ENCODE assay signal across 9 cellular contexts in genomic region chr17:42107124-42107523, GRCh38. TPM values are rescaled to one million over a fixed set of nuclear protein-coding genes. Genes with fewer than 3 reads are reported as not detected.
DNase-seq lines count a peak whose midpoint lies in the region; ATAC-seq and TF ChIP-seq lines count a peak whose summit lies in the region.
"Had no signal": no experiment of that assay in that cellular context is flagged by ENCODE, and none has a peak within 500 bp of the region (broad histone marks: within the 10 kb centered on the region; RNA-seq: fewer than 3 reads in every experiment).

No MANE protein-coding gene starts in this region.

- H3K27me3 ChIP-seq in SK-N-SH (ENCODE audit: insufficient read depth), result no peaks in the 10 kb centered on the region
- H3K27me3 ChIP-seq in IMR-90 (ENCODE audit: control insufficient read depth, insufficient read depth, low read length), result peaks cover 8% of the 10 kb centered on the region
- H3K27me3 ChIP-seq in ectodermal cell (ENCODE audit: control insufficient read depth, insufficient read depth, low read length, poor library complexity, severe bottlenecking), result peaks cover 12% of the 10 kb centered on the region

- no peak overlapping the region for H3K27ac Mint-ChIP-seq in osteocyte (ENCODE audit: unreplicated experiment)
- no peak overlapping the region for H3K27ac Mint-ChIP-seq in chondrocyte (ENCODE audit: unreplicated experiment)

- H3K27ac ChIP-seq in SK-N-SH (ENCODE audit: low read depth in 2 of 2, low read length in 1 of 2), result no peak overlapping the region
- no peak overlapping the region for H3K27ac ChIP-seq in IMR-90 (ENCODE audit: insufficient read depth, low read length)
- H3K27ac ChIP-seq in ectodermal cell (ENCODE audit: insufficient read depth, low read depth, low read length, poor library complexity, severe bottlenecking), result no peak overlapping the region

- no peak overlapping the region for H2BK5ac ChIP-seq in IMR-90 (ENCODE audit: low read depth, low read length, poor library complexity, severe bottlenecking)

- TF ChIP-seq EP300 in SK-N-SH (IDR thresholded peaks at IDR 0.05; ENCODE audit: borderline replicate concordance in 1 of 2, low read depth in 1 of 2, low read length in 1 of 2), result no peak

- H3K9me3 Mint-ChIP-seq in osteocyte (ENCODE audit: unreplicated experiment) (no peaks in the 10 kb centered on the region), chondrocyte (ENCODE audit: low read depth) (no peaks in the 10 kb centered on the region)

- H2AFZ ChIP-seq in SK-N-SH (ENCODE audit: low read depth) (peak overlapping the region; percentile 86; the same call in 1 of the 2 replicates), IMR-90 (replicated peaks; ENCODE audit: low read length, poor library complexity) (peak overlapping the region; percentile 94)

- no peak overlapping the region for H4K5ac ChIP-seq in IMR-90 (ENCODE audit: low read depth, low read length)

- no peak overlapping the region for H2BK20ac ChIP-seq in IMR-90 (ENCODE audit: low read depth, low read length)

- CTCF ChIA-PET in SK-N-SH (lab: Yijun Ruan, JAX), result interaction anchor here (1.0 to 29.9 kb wide), 6 partner anchors 9 to 144 kb away, joined by 4 to 496 read pairs (median 10); partner anchors contain the start of genes DNAJC7 and NKIRAS2
- CTCF ChIA-PET in IMR-90 (lab: Yijun Ruan, JAX), result interaction anchor here (0.9 kb wide), 1 partner anchor 9 kb away, joined by 3 read pairs; the partner anchor contains the start of gene ZNF385C

- H2AK9ac ChIP-seq in IMR-90 (replicated peaks; ENCODE audit: low read depth, low read length, poor library complexity), result no peak overlapping the region

- H3K36me3 Mint-ChIP-seq in osteocyte (ENCODE audit: unreplicated experiment), result no peaks in the 10 kb centered on the region
- no peaks in the 10 kb centered on the region for H3K36me3 Mint-ChIP-seq in chondrocyte (ENCODE audit: low read depth)

- H3K56ac ChIP-seq in IMR-90 (ENCODE audit: extremely low read depth, insufficient read depth, low read length), result no peak overlapping the region

- H3K14ac ChIP-seq in IMR-90 (replicated peaks; ENCODE audit: low read depth, low read length), result no peak overlapping the region

- H4K91ac ChIP-seq in IMR-90 (ENCODE audit: insufficient read depth, low read depth, low read length), result no peak overlapping the region

- H3K27me3 Mint-ChIP-seq in osteocyte (ENCODE audit: unreplicated experiment) (no peaks in the 10 kb centered on the region), chondrocyte (ENCODE audit: low read depth) (peaks cover 3% of the 10 kb centered on the region)

- H3K4ac ChIP-seq in IMR-90 (ENCODE audit: low read depth, low read length), result no peak overlapping the region

- DNase-seq in SK-N-SH (no peak), IMR-90 (no peak), osteocyte (ENCODE audit: extremely low spot score, unreplicated experiment) (no peak), chondrocyte (ENCODE audit: low spot score) (no peak), MV-4-11 (lab: John Stamatoyannopoulos, UW) (no peak), NCI-H187 (lab: John Stamatoyannopoulos, UW) (no peak)

- no peak overlapping the region for H3K23ac ChIP-seq in IMR-90 (ENCODE audit: low read depth, low read length)

- H3K9ac ChIP-seq in SK-N-SH (no peak overlapping the region), IMR-90 (ENCODE audit: low read depth, low read length) (no peak overlapping the region)

- 48% methylated on average over 6 of the region's 6 CpGs for WGBS in SK-N-SH (ENCODE audit: low lambda C conversion rate)
- no CpG with 5 or more reads among the region's 6 CpGs for WGBS in IMR-90 (ENCODE audit: extremely low coverage in 2 of 2, insufficient read length in 1 of 2), 2 experiments
- 56 to 57% methylated on average over 6 of the region's 6 CpGs for WGBS in ectodermal cell, 2 experiments

- H3K79me2 ChIP-seq in SK-N-SH (ENCODE audit: insufficient read depth), result no peaks in the 10 kb centered on the region

- H2BK120ac ChIP-seq in IMR-90 (ENCODE audit: low read depth, low read length), result no peak overlapping the region

- no peaks in the 10 kb centered on the region for H3K9me2 ChIP-seq in SK-N-SH

- peaks cover 0 to 11% of the 10 kb centered on the region in 2 experiments; a peak in 1 of 4 replicates for H3K4me1 ChIP-seq in SK-N-SH (ENCODE audit: control insufficient read depth in 1 of 2, insufficient read depth in 2 of 2, low read depth in 1 of 2, low read length in 1 of 2)
- peaks cover 4% of the 10 kb centered on the region; the same call in 1 of the 2 replicates for H3K4me1 ChIP-seq in IMR-90 (ENCODE audit: control insufficient read depth, insufficient read depth, low read length)
- H3K4me1 ChIP-seq in ectodermal cell (ENCODE audit: control insufficient read depth, insufficient read depth, low read length), result no peaks in the 10 kb centered on the region

- H2BK15ac ChIP-seq in IMR-90 (ENCODE audit: low read depth, low read length), result no peak overlapping the region

- TF ChIP-seq RAD21 in SK-N-SH (IDR thresholded peaks at IDR 0.05; ENCODE audit: low read length) (no peak), IMR-90 (IDR thresholded peaks at IDR 0.05; ENCODE audit: low read length) (no peak)

- no peak overlapping the region for H3K18ac ChIP-seq in IMR-90 (ENCODE audit: low read depth, low read length)

- POLR2A ChIA-PET in SK-N-SH (lab: Yijun Ruan, JAX) (interaction anchor here (0.6 kb wide), 1 partner anchor 122 kb away, joined by 3 read pairs; no protein-coding TSS in a partner anchor), IMR-90 (lab: Charles Lee; ENCODE audit: unreplicated experiment) (no interaction called here)

- no TSS peak for BruUV-seq in IMR-90 (replicated peaks; lab: Mats Ljungman, UMichigan)

- H3K4me2 ChIP-seq in SK-N-SH, result peak overlapping the region; percentile 87
- H3K4me2 ChIP-seq in IMR-90 (ENCODE audit: low read depth, low read length), result no peak overlapping the region; the same call in 1 of the 2 replicates

- TF ChIP-seq POLR2A in IMR-90 (IDR thresholded peaks at IDR 0.05; ENCODE audit: low read depth, low read length), result no peak

- dilution Hi-C loops in IMR-90 (cut with HindIII; ENCODE audit: low sequenced_read_pairs, unreplicated experiment), result no loop called here

- H3K79me1 ChIP-seq in IMR-90 (ENCODE audit: low read depth in 1 of 2, low read length in 2 of 2), result no peaks in the 10 kb centered on the region

- H3K4me1 Mint-ChIP-seq in osteocyte (ENCODE audit: unreplicated experiment) (peaks cover 8% of the 10 kb centered on the region), chondrocyte (ENCODE audit: low read depth) (peaks cover 8% of the 10 kb centered on the region)

- intact Hi-C loops in IMR-90 (cut with micrococcal nuclease), result no loop called here

- H4K8ac ChIP-seq in IMR-90 (ENCODE audit: low read depth in 2 of 2, low read length in 2 of 2), result no peak overlapping the region

- H3K9me3 ChIP-seq in SK-N-SH (no peaks in the 10 kb centered on the region), IMR-90 (ENCODE audit: control insufficient read depth, insufficient read depth, low read length) (no peaks in the 10 kb centered on the region), ectodermal cell (ENCODE audit: control insufficient read depth, low read length) (no peaks in the 10 kb centered on the region)

- no peak for TF ChIP-seq CTCF in SK-N-SH (IDR thresholded peaks at IDR 0.05)
- TF ChIP-seq CTCF in IMR-90 (conservative IDR thresholded peaks at IDR 0.05; ENCODE audit: low read depth, low read length), result no peak
- TF ChIP-seq CTCF in osteocyte (IDR thresholded peaks at IDR 0.05), result no peak
- no peak for TF ChIP-seq CTCF in chondrocyte (IDR thresholded peaks at IDR 0.05)

- H3F3A ChIP-seq in SK-N-SH (replicated peaks; ENCODE audit: insufficient read depth), result no peaks in the 10 kb centered on the region

- in situ Hi-C loops in IMR-90 (cut with MboI; ENCODE audit: low sequenced_read_pairs), result no loop called here

- H3K4me3 ChIP-seq in SK-N-SH (ENCODE audit: low read depth in 2 of 2, low read length in 1 of 2) (peak overlapping the region; percentile 41 to 59), IMR-90 (ENCODE audit: insufficient read depth, low read depth, low read length) (no peak overlapping the region), ectodermal cell (ENCODE audit: insufficient read depth, low read depth, low read length) (peak overlapping the region; percentile 19)

- no peak overlapping the region for H2AK5ac ChIP-seq in IMR-90 (ENCODE audit: low read depth, low read length)

- peaks cover 4% of the 10 kb centered on the region; the same call in 1 of the 2 replicates for H3K9me1 ChIP-seq in IMR-90 (ENCODE audit: insufficient read depth, low read length)

- H3K36me3 ChIP-seq in SK-N-SH (replicated peaks in 1 of 2; ENCODE audit: control insufficient read depth in 1 of 2, insufficient read depth in 2 of 2, low read length in 1 of 2) (no peaks in the 10 kb centered on the region), IMR-90 (ENCODE audit: control insufficient read depth, insufficient read depth, low read length) (no peaks in the 10 kb centered on the region), ectodermal cell (ENCODE audit: control insufficient read depth, insufficient read depth, low read length) (no peaks in the 10 kb centered on the region)

- ATAC-seq in SK-N-SH treated with all-trans-retinoic acid at 6 μM for 48 hours (no peak), IMR-90 (ENCODE audit: low read depth) (no peak)

- peak overlapping the region; percentile 22 for H3K4me3 Mint-ChIP-seq in osteocyte (ENCODE audit: unreplicated experiment)
- H3K4me3 Mint-ChIP-seq in chondrocyte (ENCODE audit: unreplicated experiment), result no peak overlapping the region

- H4K20me1 ChIP-seq in SK-N-SH (ENCODE audit: insufficient read depth) (no peaks in the 10 kb centered on the region), IMR-90 (ENCODE audit: insufficient read depth, low read length) (no peaks in the 10 kb centered on the region)

RNA-seq across cellular contexts. Expression of gene DHX58, which starts 5.4 kb away (rescaled TPM):
- polyA plus RNA-seq in SK-N-SH (2012; rRNA removed), result 1.2 and 1.6 TPM in 2 replicates
- polyA plus RNA-seq in SK-N-SH (2012; cell fraction: cytosol; rRNA removed), result 0.48 and 0.62 TPM in 2 replicates
- polyA plus RNA-seq in SK-N-SH (2012; cell fraction: nucleus; rRNA removed), result 2.9 and 3.0 TPM in 2 replicates
- total RNA-seq in IMR-90 (2012; rRNA removed), result 1.1 and 1.4 TPM in 2 replicates
- polyA plus RNA-seq in IMR-90 (2012; rRNA removed), result 1.9 and 2.8 TPM in 2 replicates
- 1.9 and 2.5 TPM in 2 replicates for polyA plus RNA-seq in IMR-90 (2012; cell fraction: cytosol; rRNA removed)
- polyA plus RNA-seq in IMR-90 (2012; cell fraction: nucleus; rRNA removed; ENCODE audit: low replicate concordance), result 14.8 and 19.4 TPM in 2 replicates
- polyA plus RNA-seq in ectodermal cell (2013, experiment 1 of 4), result 0.57 TPM
- 0.41 TPM for polyA plus RNA-seq in ectodermal cell (2013, experiment 2 of 4)
- 0.91 TPM for polyA plus RNA-seq in ectodermal cell (2013, experiment 3 of 4)
- 0.65 TPM for polyA plus RNA-seq in ectodermal cell (2013, experiment 4 of 4)
- 2.3 and 2.4 TPM in 2 replicates for total RNA-seq in osteocyte
- total RNA-seq in chondrocyte, result 0.53 to 0.64 TPM (median 0.55 TPM) in 3 replicates

RNA-seq across cellular contexts. Expression of gene ZNF385C, which starts 8.9 kb away (rescaled TPM):
- polyA plus RNA-seq in SK-N-SH (2012; rRNA removed), result 0.05 and 0.13 TPM in 2 replicates
- polyA plus RNA-seq in SK-N-SH (2012; cell fraction: cytosol; rRNA removed), result 0.05 and 0.09 TPM in 2 replicates
- 0.06 and 0.27 TPM in 2 replicates for polyA plus RNA-seq in SK-N-SH (2012; cell fraction: nucleus; rRNA removed)
- not detected in 2 replicates for total RNA-seq in IMR-90 (2012; rRNA removed)
- not detected in 2 replicates for polyA plus RNA-seq in IMR-90 (2012; rRNA removed)
- not detected in 2 replicates for polyA plus RNA-seq in IMR-90 (2012; cell fraction: cytosol; rRNA removed)
- polyA plus RNA-seq in IMR-90 (2012; cell fraction: nucleus; rRNA removed; ENCODE audit: low replicate concordance), result not detected in 2 replicates
- polyA plus RNA-seq in ectodermal cell (2013, experiment 1 of 4), result 9.9 TPM
- polyA plus RNA-seq in ectodermal cell (2013, experiment 2 of 4), result 11.2 TPM
- 9.6 TPM for polyA plus RNA-seq in ectodermal cell (2013, experiment 3 of 4)
- polyA plus RNA-seq in ectodermal cell (2013, experiment 4 of 4), result 12.0 TPM
- 0.16 TPM in 1 of 2 replicates, not detected in the other for total RNA-seq in osteocyte
- total RNA-seq in chondrocyte, result 0.07 to 0.18 TPM in 2 of 3 replicates, not detected in the other
- total RNA-seq: A172 had no signal

RNA-seq across cellular contexts. Expression of gene KAT2A, which starts 14.0 kb away (rescaled TPM):
- polyA plus RNA-seq in SK-N-SH (2012; rRNA removed) (45.1 and 58.6 TPM in 2 replicates), IMR-90 (2012; rRNA removed) (28.2 and 31.4 TPM in 2 replicates)
- polyA plus RNA-seq in SK-N-SH (2012; cell fraction: cytosol; rRNA removed), result 10.6 and 15.2 TPM in 2 replicates
- polyA plus RNA-seq in SK-N-SH (2012; cell fraction: nucleus; rRNA removed), result 429 and 445 TPM in 2 replicates
- total RNA-seq in IMR-90 (2012; rRNA removed) (5.3 and 6.3 TPM in 2 replicates), osteocyte (38.5 and 40.4 TPM in 2 replicates), chondrocyte (21.7 to 38.0 TPM (median 22.3 TPM) in 3 replicates)
- polyA plus RNA-seq in IMR-90 (2012; cell fraction: cytosol; rRNA removed), result 12.9 and 17.4 TPM in 2 replicates
- 273 and 329 TPM in 2 replicates for polyA plus RNA-seq in IMR-90 (2012; cell fraction: nucleus; rRNA removed; ENCODE audit: low replicate concordance)
- 43.7 TPM for polyA plus RNA-seq in ectodermal cell (2013, experiment 1 of 4)
- polyA plus RNA-seq in ectodermal cell (2013, experiment 2 of 4), result 39.4 TPM
- polyA plus RNA-seq in ectodermal cell (2013, experiment 3 of 4), result 37.0 TPM
- 45.1 TPM for polyA plus RNA-seq in ectodermal cell (2013, experiment 4 of 4)

RNA-seq across cellular contexts. Expression of gene HSPB9, which starts 15.5 kb away (rescaled TPM):
- polyA plus RNA-seq in SK-N-SH (2012; rRNA removed) (0.03 and 0.05 TPM in 2 replicates), IMR-90 (2012; rRNA removed) (not detected in 2 replicates)
- 0.01 TPM in 2 replicates for polyA plus RNA-seq in SK-N-SH (2012; cell fraction: cytosol; rRNA removed)
- 0.21 and 0.50 TPM in 2 replicates for polyA plus RNA-seq in SK-N-SH (2012; cell fraction: nucleus; rRNA removed)
- total RNA-seq in IMR-90 (2012; rRNA removed) (not detected in 2 replicates), osteocyte (not detected in 2 replicates), chondrocyte (not detected in 3 replicates)
- polyA plus RNA-seq in IMR-90 (2012; cell fraction: cytosol; rRNA removed), result not detected in 2 replicates
- polyA plus RNA-seq in IMR-90 (2012; cell fraction: nucleus; rRNA removed; ENCODE audit: low replicate concordance), result 0.06 and 0.09 TPM in 2 replicates
- 0.48 TPM for polyA plus RNA-seq in ectodermal cell (2013, experiment 1 of 4)
- polyA plus RNA-seq in ectodermal cell (2013, experiment 2 of 4), result not detected
- not detected for polyA plus RNA-seq in ectodermal cell (2013, experiment 3 of 4)
- 0.28 TPM for polyA plus RNA-seq in ectodermal cell (2013, experiment 4 of 4)
- total RNA-seq: A172 had no signal

RNA-seq across cellular contexts. Expression of gene RAB5C, which starts 47.7 kb away (rescaled TPM):
- polyA plus RNA-seq in SK-N-SH (2012; rRNA removed) (257 and 285 TPM in 2 replicates), IMR-90 (2012; rRNA removed) (277 and 312 TPM in 2 replicates)
- 161 and 219 TPM in 2 replicates for polyA plus RNA-seq in SK-N-SH (2012; cell fraction: cytosol; rRNA removed)
- 102 and 144 TPM in 2 replicates for polyA plus RNA-seq in SK-N-SH (2012; cell fraction: nucleus; rRNA removed)
- total RNA-seq in IMR-90 (2012; rRNA removed) (112 and 126 TPM in 2 replicates), osteocyte (121 and 126 TPM in 2 replicates), chondrocyte (107 to 118 TPM (median 116 TPM) in 3 replicates)
- 208 and 308 TPM in 2 replicates for polyA plus RNA-seq in IMR-90 (2012; cell fraction: cytosol; rRNA removed)
- 135 and 149 TPM in 2 replicates for polyA plus RNA-seq in IMR-90 (2012; cell fraction: nucleus; rRNA removed; ENCODE audit: low replicate concordance)
- polyA plus RNA-seq in ectodermal cell (2013, experiment 1 of 4), result 85.1 TPM
- polyA plus RNA-seq in ectodermal cell (2013, experiment 2 of 4), result 80.5 TPM
- polyA plus RNA-seq in ectodermal cell (2013, experiment 3 of 4), result 62.6 TPM
- polyA plus RNA-seq in ectodermal cell (2013, experiment 4 of 4), result 66.4 TPM
